Comparison of ENCODE assay signal across 8 cellular contexts in genomic region chr18:77108001-77108692, GRCh38. TPM values are rescaled to one million over a fixed set of nuclear protein-coding genes. Genes with fewer than 3 reads are reported as not detected.
DNase-seq lines count a peak whose midpoint lies in the region; ATAC-seq and TF ChIP-seq lines count a peak whose summit lies in the region.

No MANE protein-coding gene starts in this region.

- H3K4me1 Mint-ChIP-seq in activated T-helper 2 cell treated with anti-CD3 and anti-CD28 coated beads, Interferon-gamma antibody, Interleukin-2, Interleukin-4, amounts not matched to agents 10 μg/mL and 5 μg/mL and 100 μg/mL, durations not matched to agents 14 hours and 24 hours and 36 hours (ENCODE audit: low read depth) = peaks cover 85% of the 10 kb centered on the region
- H3K4me1 Mint-ChIP-seq in immature natural killer cell = peaks cover 99 to 100% of the 10 kb centered on the region in 2 donors
- peaks cover 94% of the 10 kb centered on the region for H3K4me1 Mint-ChIP-seq in stimulated activated memory B cell treated with anti-CD40 and anti-IgM and Interleukin-4, amounts not matched to agents 10 μg/mL and 1 μg/mL and 100 μg/mL, for 72 hours
- H3K4me1 Mint-ChIP-seq in MCF 10A (ENCODE audit: insufficient read depth, unreplicated experiment) = peaks cover 13% of the 10 kb centered on the region

- CTCF ChIA-PET in MCF 10A (lab: Yijun Ruan, JAX) = interaction anchor here (0.7 kb wide), 1 partner anchor 32 kb away, joined by 4 read pairs; no protein-coding TSS in a partner anchor

- H3K9me3 Mint-ChIP-seq in activated T-helper 2 cell treated with anti-CD3 and anti-CD28 coated beads, Interferon-gamma antibody, Interleukin-2, Interleukin-4, amounts not matched to agents 10 μg/mL and 5 μg/mL and 100 μg/mL, durations not matched to agents 14 hours and 24 hours and 36 hours = peaks cover 9% of the 10 kb centered on the region
- no peaks in the 10 kb centered on the region for H3K9me3 Mint-ChIP-seq in immature natural killer cell
- H3K9me3 Mint-ChIP-seq in stimulated activated memory B cell treated with anti-CD40 and anti-IgM and Interleukin-4, amounts not matched to agents 10 μg/mL and 1 μg/mL and 100 μg/mL, for 72 hours = peaks cover 2% of the 10 kb centered on the region
- no peaks in the 10 kb centered on the region for H3K9me3 Mint-ChIP-seq in MCF 10A (ENCODE audit: unreplicated experiment)

- no peak for TF ChIP-seq CTCF in MCF 10A (IDR thresholded peaks at IDR 0.05; ENCODE audit: unreplicated experiment)

- H3K27me3 Mint-ChIP-seq in activated T-helper 2 cell treated with anti-CD3 and anti-CD28 coated beads, Interferon-gamma antibody, Interleukin-2, Interleukin-4, amounts not matched to agents 10 μg/mL and 5 μg/mL and 100 μg/mL, durations not matched to agents 14 hours and 24 hours and 36 hours (ENCODE audit: low read depth) = no peaks in the 10 kb centered on the region
- H3K27me3 Mint-ChIP-seq in immature natural killer cell (ENCODE audit: low read depth in 3 of 3) = peaks cover 14 to 40% (median 34%) of the 10 kb centered on the region in 3 donors
- no peaks in the 10 kb centered on the region for H3K27me3 Mint-ChIP-seq in stimulated activated memory B cell treated with anti-CD40 and anti-IgM and Interleukin-4, amounts not matched to agents 10 μg/mL and 1 μg/mL and 100 μg/mL, for 72 hours
- no peaks in the 10 kb centered on the region for H3K27me3 Mint-ChIP-seq in MCF 10A (ENCODE audit: insufficient read depth, unreplicated experiment)

- peak; percentile 52 for ATAC-seq in GM21360 (IDR thresholded peaks at IDR 0.05; ENCODE audit: unreplicated experiment)
- peak; percentile 72 for ATAC-seq in stimulated activated memory B cell treated with anti-CD40 and anti-IgM and Interleukin-4, amounts not matched to agents 10 μg/mL and 1 μg/mL and 100 μg/mL, for 72 hours

- intact Hi-C loops in activated T-helper 2 cell treated with anti-CD3 and anti-CD28 coated beads, Interferon-gamma antibody, Interleukin-2, Interleukin-4, amounts not matched to agents 10 μg/mL and 5 μg/mL and 100 μg/mL, durations not matched to agents 14 hours and 24 hours and 36 hours (cut with micrococcal nuclease) = loop anchor here (1.0 to 10.0 kb wide), 4 partner anchors 18 to 453 kb away; no protein-coding TSS in a partner anchor
- intact Hi-C loops in MCF 10A (cut with micrococcal nuclease) = no loop called here

- peak; percentile 79 for DNase-seq in EL
- DNase-seq in HUDEP-2 (lab: John Stamatoyannopoulos, UW; ENCODE audit: unreplicated experiment in 76 of 76) = peak in 46 of 76 experiments; percentile 1 to 66 (median 37)
- no peak for DNase-seq in activated T-helper 2 cell treated with anti-CD3 and anti-CD28 coated beads, Interferon-gamma antibody, Interleukin-2, Interleukin-4, amounts not matched to agents 10 μg/mL and 5 μg/mL and 100 μg/mL, durations not matched to agents 14 hours and 24 hours and 36 hours (ENCODE audit: low spot score)
- DNase-seq in immature natural killer cell = peak in 1 of 3 donors; percentile 52
- no peak for DNase-seq in cerebellar nuclear complex (lab: John Stamatoyannopoulos, UW)
- no peak for DNase-seq in MCF 10A (ENCODE audit: unreplicated experiment)

- no TSS peak for BruUV-seq in MCF 10A (replicated peaks; lab: Mats Ljungman, UMichigan)

- peaks cover 86% of the 10 kb centered on the region for H3K36me3 Mint-ChIP-seq in activated T-helper 2 cell treated with anti-CD3 and anti-CD28 coated beads, Interferon-gamma antibody, Interleukin-2, Interleukin-4, amounts not matched to agents 10 μg/mL and 5 μg/mL and 100 μg/mL, durations not matched to agents 14 hours and 24 hours and 36 hours (ENCODE audit: low read depth)
- H3K36me3 Mint-ChIP-seq in immature natural killer cell (peaks cover 36 to 53% (median 37%) of the 10 kb centered on the region in 3 donors), MCF 10A (ENCODE audit: insufficient read depth, unreplicated experiment) (peaks cover 20% of the 10 kb centered on the region)
- peaks cover 78% of the 10 kb centered on the region for H3K36me3 Mint-ChIP-seq in stimulated activated memory B cell treated with anti-CD40 and anti-IgM and Interleukin-4, amounts not matched to agents 10 μg/mL and 1 μg/mL and 100 μg/mL, for 72 hours

- peak overlapping the region; percentile 62 for H3K27ac Mint-ChIP-seq in activated T-helper 2 cell treated with anti-CD3 and anti-CD28 coated beads, Interferon-gamma antibody, Interleukin-2, Interleukin-4, amounts not matched to agents 10 μg/mL and 5 μg/mL and 100 μg/mL, durations not matched to agents 14 hours and 24 hours and 36 hours
- H3K27ac Mint-ChIP-seq in immature natural killer cell (peak overlapping the region; percentile 97 to 100 (median 98)), MCF 10A (ENCODE audit: low read depth, unreplicated experiment) (no peak overlapping the region)
- peak overlapping the region; percentile 71 for H3K27ac Mint-ChIP-seq in stimulated activated memory B cell treated with anti-CD40 and anti-IgM and Interleukin-4, amounts not matched to agents 10 μg/mL and 1 μg/mL and 100 μg/mL, for 72 hours

- POLR2A ChIA-PET in MCF 10A (lab: Yijun Ruan, JAX) = no interaction called here

- no peak overlapping the region for H3K4me3 Mint-ChIP-seq in activated T-helper 2 cell treated with anti-CD3 and anti-CD28 coated beads, Interferon-gamma antibody, Interleukin-2, Interleukin-4, amounts not matched to agents 10 μg/mL and 5 μg/mL and 100 μg/mL, durations not matched to agents 14 hours and 24 hours and 36 hours (ENCODE audit: low read depth)
- H3K4me3 Mint-ChIP-seq in immature natural killer cell = peak overlapping the region; percentile 64 to 90 (median 76)
- peak overlapping the region; percentile 47 for H3K4me3 Mint-ChIP-seq in stimulated activated memory B cell treated with anti-CD40 and anti-IgM and Interleukin-4, amounts not matched to agents 10 μg/mL and 1 μg/mL and 100 μg/mL, for 72 hours
- no peak overlapping the region for H3K4me3 Mint-ChIP-seq in MCF 10A (ENCODE audit: unreplicated experiment)

RNA-seq across cellular contexts. Expression of gene MBP, which starts 24.4 kb away (rescaled TPM):
- 53.7 and 54.3 TPM in 2 replicates for total RNA-seq in activated T-helper 2 cell treated with anti-CD3 and anti-CD28 coated beads, Interferon-gamma antibody, Interleukin-2, Interleukin-4, amounts not matched to agents 10 μg/mL and 5 μg/mL and 100 μg/mL, durations not matched to agents 14 hours and 24 hours and 36 hours
- 100 to 1,000 TPM; 187 to 403 (median 297) TPM for polyA plus RNA-seq in immature natural killer cell
- total RNA-seq in MCF 10A (2022) = 31.6 and 31.7 TPM in 2 replicates

Comparison
In these comparisons a context has a peak if more than half of its experiments do, and no peak if none do; other contexts are left out.
1. DNase-seq: peak in EL (single experiment) and HUDEP-2 (46 of 76); none in activated T-helper 2 cell treated with anti-CD3 and anti-CD28 coated beads, Interferon-gamma antibody, Interleukin-2, Interleukin-4, amounts not matched to agents 10 μg/mL and 5 μg/mL and 100 μg/mL, durations not matched to agents 14 hours and 24 hours and 36 hours (single experiment), cerebellar nuclear complex (0 of 2) and MCF 10A (single experiment).
2. H3K4me3 Mint-ChIP-seq: peak in immature natural killer cell (5 of 5) and stimulated activated memory B cell treated with anti-CD40 and anti-IgM and Interleukin-4, amounts not matched to agents 10 μg/mL and 1 μg/mL and 100 μg/mL, for 72 hours (single experiment); none in activated T-helper 2 cell treated with anti-CD3 and anti-CD28 coated beads, Interferon-gamma antibody, Interleukin-2, Interleukin-4, amounts not matched to agents 10 μg/mL and 5 μg/mL and 100 μg/mL, durations not matched to agents 14 hours and 24 hours and 36 hours (single experiment) and MCF 10A (single experiment).